In the genomic region with DNA sequence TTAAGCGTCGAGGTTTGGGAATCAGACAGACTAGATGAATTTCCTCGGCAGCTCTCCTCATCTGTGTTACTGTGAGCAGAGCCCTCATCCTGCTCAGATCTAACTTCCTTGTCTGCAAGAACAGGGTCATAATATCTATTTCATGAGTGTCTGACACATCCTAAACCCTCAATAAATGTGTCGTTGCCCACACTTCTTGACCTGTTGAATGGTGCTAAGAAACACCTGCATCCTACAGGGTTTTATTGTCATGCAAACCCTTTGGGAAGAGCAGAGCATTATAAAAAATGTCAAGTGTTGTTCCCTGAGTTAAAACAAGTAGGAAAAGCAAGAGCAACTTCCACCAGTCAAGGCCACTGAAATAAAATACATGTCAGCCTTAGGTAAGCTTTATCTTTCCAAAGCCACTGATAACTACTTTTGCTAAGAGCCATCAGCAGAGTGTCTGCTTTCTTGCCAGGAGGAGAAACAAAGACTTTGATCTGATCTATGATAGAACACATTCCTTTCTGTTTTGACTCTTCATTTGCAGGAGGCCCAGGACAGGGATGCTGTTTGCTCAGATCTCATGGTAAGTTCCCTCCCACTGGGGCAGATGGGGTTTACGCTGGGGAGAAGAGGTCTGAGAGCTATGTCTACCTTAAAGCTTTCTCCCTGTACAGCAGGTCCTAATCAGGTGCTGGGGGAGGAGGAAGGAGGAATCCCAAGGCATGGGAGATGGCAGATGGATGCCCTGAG, we compare ENCODE assay signal across 15 cellular contexts.
DNase-seq lines count a peak whose midpoint lies in the region; ATAC-seq and TF ChIP-seq lines count a peak whose summit lies in the region.
"Had no signal": no experiment of that assay in that cellular context is flagged by ENCODE, and none has a peak within 500 bp of the region (broad histone marks: within the 10 kb centered on the region; RNA-seq: fewer than 3 reads in every experiment).

No MANE protein-coding gene starts in this region.

- no peak overlapping the region for H3K27ac ChIP-seq in HEK293 (ENCODE audit: extremely low read depth, low read depth, low read length)
- H3K27ac ChIP-seq in endodermal cell (ENCODE audit: low read depth, low read length) = no peak overlapping the region
- H3K27ac ChIP-seq: BLaER1 treated with 17β-estradiol and CSF1 and Interleukin-3, amounts not matched to agents 10 nM and 100 nM had no signal

- H3K4me3 Mint-ChIP-seq in Caco-2 (ENCODE audit: unreplicated experiment) (no peak overlapping the region), endodermal cell (no peak overlapping the region), mesothelial cell of epicardium (no peak overlapping the region)
- H3K4me3 Mint-ChIP-seq: CD4-positive, CD25-positive, alpha-beta regulatory T cell had no signal

- H3K9ac ChIP-seq in endodermal cell (ENCODE audit: extremely low read depth, low read length, poor library complexity, severe bottlenecking) = no peak overlapping the region
- H3K9ac ChIP-seq: BLaER1 treated with 17β-estradiol and CSF1 and Interleukin-3, amounts not matched to agents 10 nM and 100 nM had no signal

- no peak for ATAC-seq in GM18505 (IDR thresholded peaks at IDR 0.05; ENCODE audit: unreplicated experiment)

- DNase-seq in Caco-2 = peak; percentile 2 to 36
- DNase-seq in endodermal cell = no peak
- DNase-seq in mesothelial cell of epicardium (ENCODE audit: low spot score in 2 of 2, unreplicated experiment in 2 of 2) = no peak
- no peak for DNase-seq in midbrain (lab: John Stamatoyannopoulos, UW)
- no peak for DNase-seq in activated naive CD4-positive, alpha-beta T cell treated with anti-CD3 and anti-CD28 coated beads, Interleukin-2, amount 50 U/mL, for 16 hours
- DNase-seq: ACHN; Calu3; CD4-positive, CD25-positive, alpha-beta regulatory T cell; DMS79; HCEC 1CT; IMR-90; KBM-7 had no signal

- no peak overlapping the region for H3K4me3 ChIP-seq in Caco-2 (ENCODE audit: low read depth, low read length)
- H3K4me3 ChIP-seq in HEK293 (ENCODE audit: low read depth, low read length) = no peak overlapping the region
- H3K4me3 ChIP-seq in endodermal cell (ENCODE audit: low read length) = peak overlapping the region; percentile 48
- H3K4me3 ChIP-seq: BLaER1 treated with 17β-estradiol and CSF1 and Interleukin-3, amounts not matched to agents 10 nM and 100 nM had no signal

- 80 to 83% methylated on average over 4 to 5 of the region's 5 CpGs for WGBS in endodermal cell (ENCODE audit: insufficient coverage in 1 of 2, insufficient read length in 1 of 2), 2 experiments

- H3K36me3 Mint-ChIP-seq in Caco-2 (ENCODE audit: insufficient read depth, unreplicated experiment) (no peaks in the 10 kb centered on the region), endodermal cell (ENCODE audit: low read depth) (peaks cover 7% of the 10 kb centered on the region), mesothelial cell of epicardium (peaks cover 8% of the 10 kb centered on the region)
- H3K36me3 Mint-ChIP-seq: CD4-positive, CD25-positive, alpha-beta regulatory T cell had no signal

- intact Hi-C loops in Caco-2 (cut with micrococcal nuclease; ENCODE audit: unreplicated experiment) = no loop called here

- POLR2A ChIA-PET in Caco-2 (lab: Charles Lee) = no interaction called here
- POLR2A ChIA-PET in HEK293 (lab: Yijun Ruan, JAX) = no interaction called here

- H3K9me3 ChIP-seq in Caco-2 (no peaks in the 10 kb centered on the region), HEK293 (ENCODE audit: control insufficient read depth, insufficient read depth, low read depth, low read length) (no peaks in the 10 kb centered on the region), endodermal cell (ENCODE audit: control insufficient read depth, low read length) (peaks cover 58% of the 10 kb centered on the region)

- H3K27ac Mint-ChIP-seq in Caco-2 (ENCODE audit: unreplicated experiment) = no peak overlapping the region
- peak overlapping the region; percentile 49 for H3K27ac Mint-ChIP-seq in endodermal cell
- H3K27ac Mint-ChIP-seq in mesothelial cell of epicardium = peak overlapping the region; percentile 62
- H3K27ac Mint-ChIP-seq: CD4-positive, CD25-positive, alpha-beta regulatory T cell had no signal

- H3K36me3 ChIP-seq in Caco-2 (ENCODE audit: control insufficient read depth, insufficient read depth, low read length) (no peaks in the 10 kb centered on the region), HEK293 (ENCODE audit: control insufficient read depth in 2 of 2, insufficient read depth in 1 of 2, low read length in 2 of 2) (no peaks in the 10 kb centered on the region), endodermal cell (ENCODE audit: control insufficient read depth, insufficient read depth, low read length) (no peaks in the 10 kb centered on the region)
- H3K36me3 ChIP-seq: BLaER1 treated with 17β-estradiol and CSF1 and Interleukin-3, amounts not matched to agents 10 nM and 100 nM had no signal

- H3K4me1 Mint-ChIP-seq in Caco-2 (ENCODE audit: low read depth, unreplicated experiment) (peaks cover 7% of the 10 kb centered on the region), endodermal cell (peaks cover 18% of the 10 kb centered on the region), mesothelial cell of epicardium (peaks cover 19% of the 10 kb centered on the region)
- H3K4me1 Mint-ChIP-seq: CD4-positive, CD25-positive, alpha-beta regulatory T cell had no signal

- H3K4me1 ChIP-seq in Caco-2 (no peaks in the 10 kb centered on the region), HEK293 (ENCODE audit: control insufficient read depth, insufficient read depth, low read length) (no peaks in the 10 kb centered on the region), endodermal cell (ENCODE audit: control insufficient read depth, insufficient read depth, low read length) (peaks cover 10% of the 10 kb centered on the region)

- H3K9me3 Mint-ChIP-seq in Caco-2 (ENCODE audit: unreplicated experiment) (no peaks in the 10 kb centered on the region), endodermal cell (peaks cover 37% of the 10 kb centered on the region), mesothelial cell of epicardium (peaks cover 32% of the 10 kb centered on the region)

- H3K27me3 Mint-ChIP-seq in Caco-2 (ENCODE audit: insufficient read depth, unreplicated experiment) (no peaks in the 10 kb centered on the region), endodermal cell (ENCODE audit: insufficient read depth) (no peaks in the 10 kb centered on the region), mesothelial cell of epicardium (ENCODE audit: low read depth) (no peaks in the 10 kb centered on the region)
- H3K27me3 Mint-ChIP-seq: CD4-positive, CD25-positive, alpha-beta regulatory T cell had no signal

- H3K27me3 ChIP-seq in Caco-2 (replicated peaks; ENCODE audit: control insufficient read depth, insufficient read depth, low read length) = no peaks in the 10 kb centered on the region
- no peaks in the 10 kb centered on the region for H3K27me3 ChIP-seq in endodermal cell (ENCODE audit: control insufficient read depth, insufficient read depth, low read length, poor library complexity, severe bottlenecking)
- H3K27me3 ChIP-seq: BLaER1 treated with 17β-estradiol and CSF1 and Interleukin-3, amounts not matched to agents 10 nM and 100 nM had no signal

- CTCF ChIA-PET in Caco-2 (lab: Charles Lee) (interaction anchor here (0.6 kb wide), 1 partner anchor 443 kb away, joined by 6 read pairs; no protein-coding TSS in a partner anchor), HEK293 (lab: Yijun Ruan, JAX) (interaction anchor here (0.6 to 0.9 kb wide), 2 partner anchors 443 to 1204 kb away, joined by 3 read pairs; no protein-coding TSS in a partner anchor)

- TF ChIP-seq POLR2A in GM18505 (IDR thresholded peaks at IDR 0.05; ENCODE audit: borderline replicate concordance, extremely low read depth, insufficient read depth, insufficient read length) = no peak

- TF ChIP-seq CTCF in Caco-2 (IDR thresholded peaks at IDR 0.05; ENCODE audit: insufficient read depth in 1 of 2, low read depth in 1 of 2, low read length in 1 of 2, severe bottlenecking in 1 of 2, unreplicated experiment in 1 of 2) (no peak), HEK293 (tag by site-specific recombination; IDR thresholded peaks at IDR 0.05) (no peak), endodermal cell (conservative IDR thresholded peaks at IDR 0.05) (no peak), mesothelial cell of epicardium (IDR thresholded peaks at IDR 0.05; ENCODE audit: unreplicated experiment) (no peak)

- no TSS peak for BruUV-seq in Caco-2 (replicated peaks; lab: Mats Ljungman, UMichigan)

TF ChIP-seq in HEK293, 187 proteins besides CTCF, POLR2A, EP300 and RAD21:
- TF ChIP-seq ZNF548 (tag by site-specific recombination; IDR thresholded peaks at IDR 0.05) = no peak
- peak; percentile 72 for TF ChIP-seq ZNF10 (tag by site-specific recombination; IDR thresholded peaks at IDR 0.05)
- TF ChIP-seq ZNF114 (tag by site-specific recombination; IDR thresholded peaks at IDR 0.05) = no peak
- TF ChIP-seq, protein P1, sequence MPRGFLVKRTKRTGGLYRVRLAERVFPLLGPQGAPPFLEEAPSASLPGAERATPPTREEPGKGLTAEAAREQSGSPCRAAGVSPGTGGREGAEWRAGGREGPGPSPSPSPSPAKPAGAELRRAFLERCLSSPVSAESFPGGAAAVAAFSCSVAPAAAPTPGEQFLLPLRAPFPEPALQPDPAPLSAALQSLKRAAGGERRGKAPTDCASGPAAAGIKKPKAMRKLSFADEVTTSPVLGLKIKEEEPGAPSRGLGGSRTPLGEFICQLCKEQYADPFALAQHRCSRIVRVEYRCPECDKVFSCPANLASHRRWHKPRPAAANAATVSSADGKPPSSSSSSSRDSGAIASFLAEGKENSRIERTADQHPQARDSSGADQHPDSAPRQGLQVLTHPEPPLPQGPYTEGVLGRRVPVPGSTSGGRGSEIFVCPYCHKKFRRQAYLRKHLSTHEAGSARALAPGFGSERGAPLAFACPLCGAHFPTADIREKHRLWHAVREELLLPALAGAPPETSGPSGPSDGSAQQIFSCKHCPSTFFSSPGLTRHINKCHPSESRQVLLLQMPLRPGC (tag by site-specific recombination; IDR thresholded peaks at IDR 0.05) = no peak

Comparison
In these comparisons a context has a peak if more than half of its experiments do, and no peak if none do; other contexts are left out.
1. DNase-seq: peak in Caco-2 (2 of 2); none in endodermal cell (single experiment), mesothelial cell of epicardium (0 of 2), midbrain (single experiment) and activated naive CD4-positive, alpha-beta T cell treated with anti-CD3 and anti-CD28 coated beads, Interleukin-2, amount 50 U/mL, for 16 hours (single experiment).